In genomic region chr17:8220783-8221662, GRCh38 we compare ENCODE assay signal across 1 cellular context.
TF ChIP-seq lines count a peak whose summit lies in the region.

No MANE protein-coding gene starts in this region.

TF ChIP-seq in HEK293, 187 proteins besides CTCF, POLR2A, EP300 and RAD21 (continued from another document):
- TF ChIP-seq ZNF518A (tag by site-specific recombination; conservative IDR thresholded peaks at IDR 0.05; ENCODE audit: low read depth) (no peak), ZFP37 (tag by site-specific recombination; IDR thresholded peaks at IDR 0.05) (peak; percentile 25; the same call in 1 of the 2 replicates), ZNF777 (tag by site-specific recombination; IDR thresholded peaks at IDR 0.05; ENCODE audit: borderline replicate concordance) (peak; percentile 27; the same call in 1 of the 2 replicates), ZNF580 (tag by site-specific recombination; IDR thresholded peaks at IDR 0.05) (peak; percentile 90), KLF17 (tag by site-specific recombination; IDR thresholded peaks at IDR 0.05) (peak; percentile 90), EGR2 (tag by site-specific recombination; IDR thresholded peaks at IDR 0.05; ENCODE audit: low read depth) (no peak)
TF ChIP-seq in HEK293: peak in this region for 77.
